Comparison of ENCODE assay signal across 8 cellular contexts in genomic region chr16:11667824-11668589, GRCh38. TPM values are rescaled to one million over a fixed set of nuclear protein-coding genes. Genes with fewer than 3 reads are reported as not detected.
DNase-seq lines count a peak whose midpoint lies in the region; ATAC-seq and TF ChIP-seq lines count a peak whose summit lies in the region.

Gene SNN, plus strand, starts transcription at chr16:11668455. Its CDS starts 7,605 bp downstream, at chr16:11676060.

- H3K36me3 Mint-ChIP-seq in Caco-2 (ENCODE audit: insufficient read depth, unreplicated experiment) (peaks cover 3% of the 10 kb centered on the region), neural crest cell (ENCODE audit: low read depth) (no peaks in the 10 kb centered on the region)

- no peak for TF ChIP-seq CTCF in Caco-2 (IDR thresholded peaks at IDR 0.05; ENCODE audit: insufficient read depth in 1 of 2, low read depth in 1 of 2, low read length in 1 of 2, severe bottlenecking in 1 of 2, unreplicated experiment in 1 of 2)
- TF ChIP-seq CTCF in foreskin fibroblast (IDR thresholded peaks at IDR 0.05; ENCODE audit: low read depth, low read length): no peak
- no peak for TF ChIP-seq CTCF in neural crest cell (conservative IDR thresholded peaks at IDR 0.05)

- no peaks in the 10 kb centered on the region for H3K9me3 Mint-ChIP-seq in Caco-2 (ENCODE audit: unreplicated experiment)
- H3K9me3 Mint-ChIP-seq in neural crest cell: no peaks in the 10 kb centered on the region
- H3K9me3 Mint-ChIP-seq in stimulated activated naive CD8-positive, alpha-beta T cell treated with anti-CD3 and anti-CD28 coated beads, Interleukin-15, amount 100 ng/mL, for 72 hours: no peaks in the 10 kb centered on the region

- no peak for TF ChIP-seq RAD21 in Ishikawa (IDR thresholded peaks at IDR 0.05; ENCODE audit: low read depth)

- H3K4me3 ChIP-seq in Caco-2 (ENCODE audit: low read depth, low read length): peak within 1 kb of the TSS; percentile 60
- peak within 1 kb of the TSS; percentile 72 to 76 for H3K4me3 ChIP-seq in foreskin fibroblast (ENCODE audit: low read depth in 1 of 2, low read length in 2 of 2)

- peak; percentile 58 for ATAC-seq in GM21390 (IDR thresholded peaks at IDR 0.05; ENCODE audit: unreplicated experiment)
- ATAC-seq in stimulated activated naive CD8-positive, alpha-beta T cell treated with anti-CD3 and anti-CD28 coated beads, Interleukin-15, amount 100 ng/mL, for 72 hours: peak; percentile 83

- no peaks in the 10 kb centered on the region for H3K27me3 Mint-ChIP-seq in Caco-2 (ENCODE audit: insufficient read depth, unreplicated experiment)
- peaks cover 2% of the 10 kb centered on the region for H3K27me3 Mint-ChIP-seq in neural crest cell (ENCODE audit: low read depth)
- H3K27me3 Mint-ChIP-seq in stimulated activated naive CD8-positive, alpha-beta T cell treated with anti-CD3 and anti-CD28 coated beads, Interleukin-15, amount 100 ng/mL, for 72 hours: no peaks in the 10 kb centered on the region

- H3K4me1 Mint-ChIP-seq in Caco-2 (ENCODE audit: low read depth, unreplicated experiment) (no peaks in the 10 kb centered on the region), neural crest cell (peaks cover 49% of the 10 kb centered on the region)
- H3K4me1 Mint-ChIP-seq in stimulated activated naive CD8-positive, alpha-beta T cell treated with anti-CD3 and anti-CD28 coated beads, Interleukin-15, amount 100 ng/mL, for 72 hours: peaks cover 85% of the 10 kb centered on the region

- no peaks in the 10 kb centered on the region for H3K4me1 ChIP-seq in Caco-2

- intact Hi-C loops in Caco-2 (cut with micrococcal nuclease; ENCODE audit: unreplicated experiment): no loop called here

- H3K9me3 ChIP-seq in Caco-2: no peaks in the 10 kb centered on the region

- CTCF ChIA-PET in Caco-2 (lab: Charles Lee): interaction anchor here (1.1 kb wide), 1 partner anchor 136 kb away, joined by 3 read pairs; no protein-coding TSS in a partner anchor

- no peaks in the 10 kb centered on the region for H3K36me3 ChIP-seq in Caco-2 (ENCODE audit: control insufficient read depth, insufficient read depth, low read length)

- no peaks in the 10 kb centered on the region for H3K27me3 ChIP-seq in Caco-2 (replicated peaks; ENCODE audit: control insufficient read depth, insufficient read depth, low read length)

- POLR2A ChIA-PET in Caco-2 (lab: Charles Lee): interaction anchor here (1.6 kb wide), 1 partner anchor 32 kb away, joined by 4 read pairs; no protein-coding TSS in a partner anchor

- peak within 1 kb of the TSS; percentile 62 for H3K4me3 Mint-ChIP-seq in Caco-2 (ENCODE audit: unreplicated experiment)
- peak within 1 kb of the TSS; percentile 95 for H3K4me3 Mint-ChIP-seq in neural crest cell
- H3K4me3 Mint-ChIP-seq in stimulated activated naive CD8-positive, alpha-beta T cell treated with anti-CD3 and anti-CD28 coated beads, Interleukin-15, amount 100 ng/mL, for 72 hours: peak within 1 kb of the TSS; percentile 85 to 91

- TF ChIP-seq EP300 in Ishikawa (IDR thresholded peaks at IDR 0.05; ENCODE audit: borderline replicate concordance): no peak

- DNase-seq in Caco-2 (peak; percentile 85 to 92), SHP77 treated with DMSO at 0.1 percent for 48 hours (lab: John Stamatoyannopoulos, UW) (peak; percentile 16), activated gamma-delta T cell (lab: John Stamatoyannopoulos, UW) (peak; percentile 84), foreskin fibroblast (peak; percentile 83 to 95), neural crest cell (ENCODE audit: low read depth, low spot score) (peak; percentile 80)
- DNase-seq in stimulated activated naive CD8-positive, alpha-beta T cell treated with anti-CD3 and anti-CD28 coated beads, Interleukin-15, amount 100 ng/mL, for 72 hours: peak; percentile 83 to 84

- H3K27ac Mint-ChIP-seq in Caco-2 (ENCODE audit: unreplicated experiment) (no peak within 1 kb of the TSS), neural crest cell (ENCODE audit: unreplicated experiment) (peak within 1 kb of the TSS; percentile 62)
- H3K27ac Mint-ChIP-seq in stimulated activated naive CD8-positive, alpha-beta T cell treated with anti-CD3 and anti-CD28 coated beads, Interleukin-15, amount 100 ng/mL, for 72 hours: peak within 1 kb of the TSS in 1 of 2 donors; percentile 74

- no TSS peak for BruUV-seq in Caco-2 (replicated peaks; lab: Mats Ljungman, UMichigan)

TF ChIP-seq in Ishikawa, 13 proteins besides CTCF, POLR2A, EP300 and RAD21:
- TF ChIP-seq NFIC (IDR thresholded peaks at IDR 0.05) (no peak), CEBPB (IDR thresholded peaks at IDR 0.05) (no peak), REST (IDR thresholded peaks at IDR 0.05; ENCODE audit: low read depth) (no peak), TEAD4 (IDR thresholded peaks at IDR 0.05) (no peak), CREB1 (IDR thresholded peaks at IDR 0.05; ENCODE audit: low read depth) (no peak), ZBTB7A (IDR thresholded peaks at IDR 0.05; ENCODE audit: low read depth) (no peak), USF1 (IDR thresholded peaks at IDR 0.05) (peak; percentile 80), TAF1 (IDR thresholded peaks at IDR 0.05; ENCODE audit: low read depth) (0 out of 2 replicates have a peak, but pooled peaks have one; percentile 6), EGR1 (IDR thresholded peaks at IDR 0.05) (no peak), TCF12 (IDR thresholded peaks at IDR 0.05; ENCODE audit: low read depth) (no peak), FOXM1 (IDR thresholded peaks at IDR 0.05; ENCODE audit: borderline replicate concordance, low read depth) (no peak), YY1 (IDR thresholded peaks at IDR 0.05; ENCODE audit: low read depth) (no peak)
- TF ChIP-seq, protein P1, sequence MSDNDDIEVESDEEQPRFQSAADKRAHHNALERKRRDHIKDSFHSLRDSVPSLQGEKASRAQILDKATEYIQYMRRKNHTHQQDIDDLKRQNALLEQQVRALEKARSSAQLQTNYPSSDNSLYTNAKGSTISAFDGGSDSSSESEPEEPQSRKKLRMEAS (IDR thresholded peaks at IDR 0.05): peak; percentile 39

RNA-seq across cellular contexts. Expression of gene SNN, which starts in this region (rescaled TPM):
- total RNA-seq in Caco-2 (2022): 11.1 and 12.8 TPM in 2 replicates
- total RNA-seq in neural crest cell: 89.4 and 93.5 TPM in 2 replicates

Comparison
In these comparisons a context has a peak if more than half of its experiments do, and no peak if none do; other contexts are left out.
1. Peak in every context shown above with its lines: DNase-seq, ATAC-seq and H3K4me3 ChIP-seq.
2. DNase-seq: peak in every context shown above with its lines; median percentile 89 in foreskin fibroblast; 88 in Caco-2; 84 in activated gamma-delta T cell; 84 in stimulated activated naive CD8-positive, alpha-beta T cell treated with anti-CD3 and anti-CD28 coated beads, Interleukin-15, amount 100 ng/mL, for 72 hours; 80 in neural crest cell; 16 in SHP77 treated with DMSO at 0.1 percent for 48 hours.